ENCODE assay signal across 1 cellular context in the genomic region with DNA sequence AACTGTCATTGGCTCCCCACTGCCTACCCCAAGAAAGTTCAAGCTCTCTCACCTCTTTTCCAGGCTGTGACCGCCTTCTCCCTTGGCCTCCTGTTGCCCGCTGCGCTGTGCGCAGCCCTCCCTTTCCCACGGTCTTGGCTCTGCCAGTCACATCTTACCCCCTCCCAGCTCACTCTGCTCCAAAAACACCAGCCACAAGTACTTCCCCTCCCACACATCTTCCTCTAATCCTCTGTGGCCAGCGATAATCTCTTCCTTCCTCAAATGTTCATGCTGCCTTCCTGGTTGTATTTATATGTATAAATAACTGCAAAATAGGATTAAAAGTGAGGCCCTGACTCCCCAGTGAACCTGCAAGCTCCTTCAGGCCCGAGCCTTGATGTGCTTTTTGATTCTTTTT.
TF ChIP-seq lines count a peak whose summit lies in the region.

No MANE protein-coding gene starts in this region.

TF ChIP-seq in HepG2, 621 proteins besides CTCF, POLR2A, EP300 and RAD21 (continued from another document):
- TF ChIP-seq AHDC1 (CRISPR knock-in tag; IDR thresholded peaks at IDR 0.05; ENCODE audit: borderline replicate concordance) (no peak), ARNTL (CRISPR knock-in tag; IDR thresholded peaks at IDR 0.05) (no peak), JUN (CRISPR knock-in tag; IDR thresholded peaks at IDR 0.05) (no peak), RAD51 (IDR thresholded peaks at IDR 0.05; ENCODE audit: borderline replicate concordance) (no peak), ZNF746 (CRISPR knock-in tag; IDR thresholded peaks at IDR 0.05) (no peak), HIVEP1 (CRISPR knock-in tag; IDR thresholded peaks at IDR 0.05) (no peak), ISX (CRISPR knock-in tag; conservative IDR thresholded peaks at IDR 0.05) (no peak), ZNF546 (CRISPR knock-in tag; conservative IDR thresholded peaks at IDR 0.05) (no peak), GTF2F1 (IDR thresholded peaks at IDR 0.05; ENCODE audit: low read length) (no peak)
- TF ChIP-seq, protein P1, sequence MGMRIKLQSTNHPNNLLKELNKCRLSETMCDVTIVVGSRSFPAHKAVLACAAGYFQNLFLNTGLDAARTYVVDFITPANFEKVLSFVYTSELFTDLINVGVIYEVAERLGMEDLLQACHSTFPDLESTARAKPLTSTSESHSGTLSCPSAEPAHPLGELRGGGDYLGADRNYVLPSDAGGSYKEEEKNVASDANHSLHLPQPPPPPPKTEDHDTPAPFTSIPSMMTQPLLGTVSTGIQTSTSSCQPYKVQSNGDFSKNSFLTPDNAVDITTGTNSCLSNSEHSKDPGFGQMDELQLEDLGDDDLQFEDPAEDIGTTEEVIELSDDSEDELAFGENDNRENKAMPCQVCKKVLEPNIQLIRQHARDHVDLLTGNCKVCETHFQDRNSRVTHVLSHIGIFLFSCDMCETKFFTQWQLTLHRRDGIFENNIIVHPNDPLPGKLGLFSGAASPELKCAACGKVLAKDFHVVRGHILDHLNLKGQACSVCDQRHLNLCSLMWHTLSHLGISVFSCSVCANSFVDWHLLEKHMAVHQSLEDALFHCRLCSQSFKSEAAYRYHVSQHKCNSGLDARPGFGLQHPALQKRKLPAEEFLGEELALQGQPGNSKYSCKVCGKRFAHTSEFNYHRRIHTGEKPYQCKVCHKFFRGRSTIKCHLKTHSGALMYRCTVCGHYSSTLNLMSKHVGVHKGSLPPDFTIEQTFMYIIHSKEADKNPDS (CRISPR knock-in tag; IDR thresholded peaks at IDR 0.05): no peak
